In the genomic region with DNA sequence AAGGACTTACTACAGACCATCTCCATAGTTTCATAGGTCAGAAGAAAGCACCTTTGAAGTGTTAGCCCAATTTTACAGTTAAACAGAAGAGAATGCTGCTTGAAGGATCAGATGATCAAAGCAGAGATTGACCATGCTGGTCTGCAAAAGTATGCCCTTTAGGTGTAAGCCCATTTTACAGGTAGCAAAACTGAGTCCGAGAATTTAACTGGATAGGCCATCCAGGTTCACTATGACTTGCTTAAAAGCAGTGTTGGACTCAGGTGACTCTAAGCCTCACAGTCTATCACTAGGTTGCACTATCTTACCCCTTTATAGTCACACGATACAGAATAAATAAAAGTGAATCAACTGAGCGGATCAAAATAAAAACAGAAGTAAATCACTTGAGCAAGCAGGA, we compare ENCODE assay signal across 32 cellular contexts.
"Had no signal": no experiment of that assay in that cellular context is flagged by ENCODE, and none has a peak within 500 bp of the region (broad histone marks: within the 10 kb centered on the region; RNA-seq: fewer than 3 reads in every experiment).

No MANE protein-coding gene starts in this region.

- DNase-seq: activated CD4-positive, alpha-beta memory T cell treated with anti-CD3 and anti-CD28 coated beads for 36 hours; activated CD4-positive, alpha-beta T cell treated with anti-CD3 and anti-CD28 coated beads for 36 hours; activated CD4-positive, alpha-beta T cell treated with anti-CD3 and anti-CD28 coated beads, Interleukin-2, amount 10 ng/mL, durations not matched to agents 24 days and 14 days; activated CD4-positive, CD25-positive, alpha-beta regulatory T cell; activated CD4-positive, CD25-positive, alpha-beta regulatory T cell treated with anti-CD3 and anti-CD28 coated beads, Interleukin-2, amount 50 U/mL, for 72 hours; activated CD8-positive, alpha-beta memory T cell treated with anti-CD3 and anti-CD28 coated beads, Interleukin-2, amount 10 ng/mL, durations not matched to agents 7 days and 5 days; activated CD8-positive, alpha-beta memory T cell treated with anti-CD3 and anti-CD28 coated beads, Interleukin-2, amount 50 U/mL, for 4 hours; activated CD8-positive, alpha-beta T cell treated with anti-CD3 and anti-CD28 coated beads, Interleukin-2, amount 10 ng/mL, durations not matched to agents 7 days and 5 days; activated effector memory CD4-positive, alpha-beta T cell treated with anti-CD3 and anti-CD28 coated beads, Interleukin-2, amount 50 U/mL, for 16 hours; activated naive CD4-positive, alpha-beta T cell treated with anti-CD3 and anti-CD28 coated beads for 36 hours; activated naive CD8-positive, alpha-beta T cell treated with anti-CD3 and anti-CD28 coated beads for 36 hours; activated naive CD8-positive, alpha-beta T cell treated with anti-CD3 and anti-CD28 coated beads, Interleukin-2, amount 50 U/mL, for 24 hours; activated T-cell treated with anti-CD3 and anti-CD28 coated beads, Interleukin-2, amount 50 U/mL, for 1 hour; activated T-cell treated with anti-CD3 and anti-CD28 coated beads, Interleukin-2, amount 50 U/mL, for 48 hours; adrenal gland; amygdala; aorta; body of pancreas; caudate nucleus; cortex of kidney; dermis blood vessel endothelial cell; effector CD4-positive, alpha-beta T cell; effector memory CD8-positive, alpha-beta T cell; esophagus squamous epithelium; foreskin melanocyte; head of caudate nucleus; T-helper 1 cell; T-helper 17 cell; T1000; WERI-Rb-1 had no signal

- H3K9me3 ChIP-seq: adrenal gland, body of pancreas, esophagus squamous epithelium had no signal

- H3K27ac ChIP-seq: adrenal gland, body of pancreas, WERI-Rb-1 had no signal

- H3K36me3 ChIP-seq: adrenal gland had no signal

- FAIRE-seq: colon, endometrium had no signal

- H3K4me3 ChIP-seq: adrenal gland, body of pancreas, esophagus squamous epithelium had no signal

- H3K27me3 ChIP-seq: adrenal gland, body of pancreas, esophagus squamous epithelium had no signal

- H3K4me1 ChIP-seq: body of pancreas had no signal

- ATAC-seq: activated CD4-positive, alpha-beta T cell treated with anti-CD3 and anti-CD28 coated beads for 36 hours; activated CD8-positive, alpha-beta memory T cell treated with anti-CD3 and anti-CD28 coated beads, Interleukin-2, amount 10 ng/mL, durations not matched to agents 7 days and 5 days; activated CD8-positive, alpha-beta T cell treated with anti-CD3 and anti-CD28 coated beads, Interleukin-2, amount 10 ng/mL, durations not matched to agents 7 days and 5 days; activated naive CD8-positive, alpha-beta T cell treated with anti-CD3 and anti-CD28 coated beads, Interleukin-2, amount 50 U/mL, for 24 hours; body of pancreas; effector memory CD8-positive, alpha-beta T cell; T-helper 17 cell had no signal
